ENCODE assay signal across 18 cellular contexts in genomic region chr3:145088917-145089316, GRCh38.
DNase-seq lines count a peak whose midpoint lies in the region; ATAC-seq and TF ChIP-seq lines count a peak whose summit lies in the region.
"Had no signal": no experiment of that assay in that cellular context is flagged by ENCODE, and none has a peak within 500 bp of the region (broad histone marks: within the 10 kb centered on the region; RNA-seq: fewer than 3 reads in every experiment).

No MANE protein-coding gene starts in this region.

- no peaks in the 10 kb centered on the region for H3K9me3 Mint-ChIP-seq in activated B cell treated with CpG ODN at 0.5 μM for 24 hours
- H3K9me3 Mint-ChIP-seq in effector memory CD8-positive, alpha-beta T cell: peaks cover 3 to 7% of the 10 kb centered on the region in 2 donors
- no peaks in the 10 kb centered on the region for H3K9me3 Mint-ChIP-seq in GM23338
- H3K9me3 Mint-ChIP-seq: brain had no signal

- H3K79me2 ChIP-seq in GM23338 (replicated peaks; ENCODE audit: insufficient read depth): no peaks in the 10 kb centered on the region

- CTCF ChIA-PET in activated B cell treated with CpG ODN at 0.5 μM for 24 hours (lab: Charles Lee): no interaction called here

- H3K27ac Mint-ChIP-seq in activated B cell treated with CpG ODN at 0.5 μM for 24 hours (no peak overlapping the region), GM23338 (no peak overlapping the region)
- H3K27ac Mint-ChIP-seq in effector memory CD8-positive, alpha-beta T cell: no peak overlapping the region
- H3K27ac Mint-ChIP-seq: brain; CD4-positive, alpha-beta memory T cell; immature natural killer cell had no signal

- H3K36me3 Mint-ChIP-seq in activated B cell treated with CpG ODN at 0.5 μM for 24 hours (ENCODE audit: low read depth) (no peaks in the 10 kb centered on the region), GM23338 (ENCODE audit: low read depth) (no peaks in the 10 kb centered on the region)
- no peaks in the 10 kb centered on the region for H3K36me3 Mint-ChIP-seq in effector memory CD8-positive, alpha-beta T cell (ENCODE audit: insufficient read depth)
- H3K36me3 Mint-ChIP-seq: brain; CD4-positive, alpha-beta memory T cell; immature natural killer cell had no signal

- H3K27me3 Mint-ChIP-seq in activated B cell treated with CpG ODN at 0.5 μM for 24 hours (no peaks in the 10 kb centered on the region), GM23338 (ENCODE audit: insufficient read depth, low read depth, poor library complexity) (no peaks in the 10 kb centered on the region)
- H3K27me3 Mint-ChIP-seq in effector memory CD8-positive, alpha-beta T cell: no peaks in the 10 kb centered on the region
- H3K27me3 Mint-ChIP-seq: brain; CD4-positive, alpha-beta memory T cell had no signal

- no peaks in the 10 kb centered on the region for H4K20me1 ChIP-seq in GM23338 (replicated peaks; ENCODE audit: insufficient read depth)

- intact Hi-C loops in activated B cell treated with CpG ODN at 0.5 μM for 24 hours (cut with micrococcal nuclease): no loop called here

- H3K4me1 Mint-ChIP-seq in activated B cell treated with CpG ODN at 0.5 μM for 24 hours (peaks cover 11% of the 10 kb centered on the region), GM23338 (no peaks in the 10 kb centered on the region; the same call in 2 of the 3 replicates)
- H3K4me1 Mint-ChIP-seq in effector memory CD8-positive, alpha-beta T cell (ENCODE audit: low read depth in 2 of 2): no peaks in the 10 kb centered on the region
- H3K4me1 Mint-ChIP-seq: brain; CD4-positive, alpha-beta memory T cell; immature natural killer cell had no signal

- no peaks in the 10 kb centered on the region for H3F3A ChIP-seq in GM23338 (replicated peaks; ENCODE audit: low read depth)

- H2AFZ ChIP-seq in GM23338: no peak overlapping the region

- H3K36me3 ChIP-seq in GM23338 (ENCODE audit: insufficient read depth): no peaks in the 10 kb centered on the region
- H3K36me3 ChIP-seq: spleen, tibial artery had no signal

- H3K4me3 ChIP-seq in GM23338: no peak overlapping the region
- H3K4me3 ChIP-seq: spleen, tibial artery had no signal

- no peak overlapping the region for H3K27ac ChIP-seq in GM23338 (ENCODE audit: low read depth)
- H3K27ac ChIP-seq: spleen, tibial artery had no signal

- no peaks in the 10 kb centered on the region for H3K27me3 ChIP-seq in GM23338 (ENCODE audit: insufficient read depth)
- H3K27me3 ChIP-seq: spleen, tibial artery had no signal

- H3K4me2 ChIP-seq in GM23338: no peak overlapping the region

- H3K9me2 ChIP-seq in GM23338 (ENCODE audit: insufficient read depth): no peaks in the 10 kb centered on the region

- POLR2A ChIA-PET in activated B cell treated with CpG ODN at 0.5 μM for 24 hours (lab: Charles Lee): no interaction called here

- no peak for TF ChIP-seq CTCF in activated B cell treated with CpG ODN at 0.5 μM for 24 hours (IDR thresholded peaks at IDR 0.05)
- no peak for TF ChIP-seq CTCF in GM23338 (conservative IDR thresholded peaks at IDR 0.05; ENCODE audit: low read depth in 2 of 2)

- no peaks in the 10 kb centered on the region for H3K4me1 ChIP-seq in GM23338 (ENCODE audit: insufficient read depth)
- H3K4me1 ChIP-seq: spleen, tibial artery had no signal

- no peak for DNase-seq in activated B cell treated with CpG ODN at 0.5 μM for 24 hours
- no peak for DNase-seq in effector memory CD8-positive, alpha-beta T cell
- no peak for DNase-seq in GM23338 (ENCODE audit: low spot score)
- DNase-seq: activated CD4-positive, alpha-beta T cell treated with anti-CD3 and anti-CD28 coated beads, Interleukin-2, amount 50 U/mL, for 4 hours; activated effector memory CD4-positive, alpha-beta T cell treated with Interleukin-2 at 50 U/mL for 16 hours; CD4-positive, alpha-beta memory T cell; effector memory CD4-positive, alpha-beta T cell; foreskin fibroblast; GDM1; immature natural killer cell; mesendoderm; spleen; tibial artery had no signal

- H3K4me3 Mint-ChIP-seq in activated B cell treated with CpG ODN at 0.5 μM for 24 hours: no peak overlapping the region
- no peak overlapping the region for H3K4me3 Mint-ChIP-seq in effector memory CD8-positive, alpha-beta T cell
- H3K4me3 Mint-ChIP-seq in GM23338: no peak overlapping the region
- H3K4me3 Mint-ChIP-seq: brain; CD4-positive, alpha-beta memory T cell; immature natural killer cell had no signal

- ATAC-seq in GM18907 (IDR thresholded peaks at IDR 0.05; ENCODE audit: unreplicated experiment): peak; percentile 85
- ATAC-seq in GM21619 (IDR thresholded peaks at IDR 0.05; ENCODE audit: unreplicated experiment): peak; percentile 54
- ATAC-seq in HG03175 (IDR thresholded peaks at IDR 0.05; ENCODE audit: unreplicated experiment): peak; percentile 79
- peak; percentile 45 for ATAC-seq in activated B cell treated with CpG ODN at 0.5 μM for 24 hours (ENCODE audit: low read depth)
- no peak for ATAC-seq in effector memory CD8-positive, alpha-beta T cell (replicated peaks)
- ATAC-seq in HG02623 (IDR thresholded peaks at IDR 0.05; ENCODE audit: unreplicated experiment): no peak
- no peak for ATAC-seq in GM23338

TF ChIP-seq in GM23338, 12 proteins besides CTCF, POLR2A, EP300 and RAD21 (continues in another document):
- TF ChIP-seq, protein P1, sequence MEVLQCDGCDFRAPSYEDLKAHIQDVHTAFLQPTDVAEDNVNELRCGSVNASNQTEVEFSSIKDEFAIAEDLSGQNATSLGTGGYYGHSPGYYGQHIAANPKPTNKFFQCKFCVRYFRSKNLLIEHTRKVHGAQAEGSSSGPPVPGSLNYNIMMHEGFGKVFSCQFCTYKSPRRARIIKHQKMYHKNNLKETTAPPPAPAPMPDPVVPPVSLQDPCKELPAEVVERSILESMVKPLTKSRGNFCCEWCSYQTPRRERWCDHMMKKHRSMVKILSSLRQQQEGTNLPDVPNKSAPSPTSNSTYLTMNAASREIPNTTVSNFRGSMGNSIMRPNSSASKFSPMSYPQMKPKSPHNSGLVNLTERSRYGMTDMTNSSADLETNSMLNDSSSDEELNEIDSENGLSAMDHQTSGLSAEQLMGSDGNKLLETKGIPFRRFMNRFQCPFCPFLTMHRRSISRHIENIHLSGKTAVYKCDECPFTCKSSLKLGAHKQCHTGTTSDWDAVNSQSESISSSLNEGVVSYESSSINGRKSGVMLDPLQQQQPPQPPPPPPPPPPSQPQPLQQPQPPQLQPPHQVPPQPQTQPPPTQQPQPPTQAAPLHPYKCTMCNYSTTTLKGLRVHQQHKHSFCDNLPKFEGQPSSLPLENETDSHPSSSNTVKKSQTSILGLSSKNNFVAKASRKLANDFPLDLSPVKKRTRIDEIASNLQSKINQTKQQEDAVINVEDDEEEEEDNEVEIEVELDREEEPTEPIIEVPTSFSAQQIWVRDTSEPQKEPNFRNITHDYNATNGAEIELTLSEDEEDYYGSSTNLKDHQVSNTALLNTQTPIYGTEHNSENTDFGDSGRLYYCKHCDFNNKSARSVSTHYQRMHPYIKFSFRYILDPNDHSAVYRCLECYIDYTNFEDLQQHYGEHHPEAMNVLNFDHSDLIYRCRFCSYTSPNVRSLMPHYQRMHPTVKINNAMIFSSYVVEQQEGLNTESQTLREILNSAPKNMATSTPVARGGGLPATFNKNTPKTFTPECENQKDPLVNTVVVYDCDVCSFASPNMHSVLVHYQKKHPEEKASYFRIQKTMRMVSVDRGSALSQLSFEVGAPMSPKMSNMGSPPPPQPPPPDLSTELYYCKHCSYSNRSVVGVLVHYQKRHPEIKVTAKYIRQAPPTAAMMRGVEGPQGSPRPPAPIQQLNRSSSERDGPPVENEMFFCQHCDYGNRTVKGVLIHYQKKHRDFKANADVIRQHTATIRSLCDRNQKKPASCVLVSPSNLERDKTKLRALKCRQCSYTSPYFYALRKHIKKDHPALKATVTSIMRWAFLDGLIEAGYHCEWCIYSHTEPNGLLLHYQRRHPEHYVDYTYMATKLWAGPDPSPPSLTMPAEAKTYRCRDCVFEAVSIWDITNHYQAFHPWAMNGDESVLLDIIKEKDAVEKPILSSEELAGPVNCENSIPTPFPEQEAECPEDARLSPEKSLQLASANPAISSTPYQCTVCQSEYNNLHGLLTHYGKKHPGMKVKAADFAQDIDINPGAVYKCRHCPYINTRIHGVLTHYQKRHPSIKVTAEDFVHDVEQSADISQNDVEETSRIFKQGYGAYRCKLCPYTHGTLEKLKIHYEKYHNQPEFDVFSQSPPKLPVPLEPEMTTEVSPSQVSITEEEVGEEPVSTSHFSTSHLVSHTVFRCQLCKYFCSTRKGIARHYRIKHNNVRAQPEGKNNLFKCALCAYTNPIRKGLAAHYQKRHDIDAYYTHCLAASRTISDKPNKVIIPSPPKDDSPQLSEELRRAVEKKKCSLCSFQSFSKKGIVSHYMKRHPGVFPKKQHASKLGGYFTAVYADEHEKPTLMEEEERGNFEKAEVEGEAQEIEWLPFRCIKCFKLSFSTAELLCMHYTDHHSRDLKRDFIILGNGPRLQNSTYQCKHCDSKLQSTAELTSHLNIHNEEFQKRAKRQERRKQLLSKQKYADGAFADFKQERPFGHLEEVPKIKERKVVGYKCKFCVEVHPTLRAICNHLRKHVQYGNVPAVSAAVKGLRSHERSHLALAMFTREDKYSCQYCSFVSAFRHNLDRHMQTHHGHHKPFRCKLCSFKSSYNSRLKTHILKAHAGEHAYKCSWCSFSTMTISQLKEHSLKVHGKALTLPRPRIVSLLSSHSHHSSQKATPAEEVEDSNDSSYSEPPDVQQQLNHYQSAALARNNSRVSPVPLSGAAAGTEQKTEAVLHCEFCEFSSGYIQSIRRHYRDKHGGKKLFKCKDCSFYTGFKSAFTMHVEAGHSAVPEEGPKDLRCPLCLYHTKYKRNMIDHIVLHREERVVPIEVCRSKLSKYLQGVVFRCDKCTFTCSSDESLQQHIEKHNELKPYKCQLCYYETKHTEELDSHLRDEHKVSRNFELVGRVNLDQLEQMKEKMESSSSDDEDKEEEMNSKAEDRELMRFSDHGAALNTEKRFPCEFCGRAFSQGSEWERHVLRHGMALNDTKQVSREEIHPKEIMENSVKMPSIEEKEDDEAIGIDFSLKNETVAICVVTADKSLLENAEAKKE (CRISPR knock-in tag; IDR thresholded peaks at IDR 0.05): no peak
- TF ChIP-seq EZH2phosphoT487 (IDR thresholded peaks at IDR 0.05; ENCODE audit: unreplicated experiment): no peak
- no peak for TF ChIP-seq STAT1 (IDR thresholded peaks at IDR 0.05; ENCODE audit: unreplicated experiment)
- no peak for TF ChIP-seq EZH2 (IDR thresholded peaks at IDR 0.05; ENCODE audit: low read depth, unreplicated experiment)
- TF ChIP-seq NANOG (IDR thresholded peaks at IDR 0.05; ENCODE audit: borderline replicate concordance): no peak
- no peak for TF ChIP-seq ETS1 (IDR thresholded peaks at IDR 0.05)
- no peak for TF ChIP-seq POLR2AphosphoS5 (IDR thresholded peaks at IDR 0.05; ENCODE audit: low read depth)

Comparison
In these comparisons a context has a peak if more than half of its experiments do, and no peak if none do; other contexts are left out.
1. ATAC-seq: peak in GM18907 (single experiment), GM21619 (single experiment), HG03175 (single experiment) and activated B cell treated with CpG ODN at 0.5 μM for 24 hours (single experiment); none in effector memory CD8-positive, alpha-beta T cell (single experiment), HG02623 (single experiment) and GM23338 (single experiment).